In the genomic region with DNA sequence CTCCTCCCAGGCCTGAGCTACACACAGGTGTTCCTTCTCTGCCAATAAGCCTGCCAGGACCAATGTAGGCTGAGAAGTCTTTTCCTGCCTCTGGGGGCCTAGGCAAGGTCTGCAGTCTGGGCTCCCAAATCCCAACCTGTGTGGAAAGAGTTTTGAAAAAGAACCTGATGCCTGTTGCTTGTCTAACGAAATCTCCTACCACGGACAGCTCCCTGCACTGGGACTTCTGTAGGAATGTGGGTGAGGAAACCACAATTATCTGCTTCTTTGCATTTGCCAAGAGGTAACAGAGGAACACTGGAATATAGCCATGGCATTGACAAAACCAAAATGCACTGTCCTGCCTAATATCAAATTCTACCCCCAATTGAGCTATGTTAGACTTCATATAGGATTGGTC, we compare ENCODE assay signal across 13 cellular contexts.
DNase-seq lines count a peak whose midpoint lies in the region; TF ChIP-seq lines count a peak whose summit lies in the region.
"Had no signal": no experiment of that assay in that cellular context is flagged by ENCODE, and none has a peak within 500 bp of the region (broad histone marks: within the 10 kb centered on the region; RNA-seq: fewer than 3 reads in every experiment).

No MANE protein-coding gene starts in this region.

- no peaks in the 10 kb centered on the region for H3K36me3 ChIP-seq in A673 (ENCODE audit: insufficient read depth, low read length, poor library complexity, severe bottlenecking)
- H3K36me3 ChIP-seq in CD8-positive, alpha-beta memory T cell (ENCODE audit: insufficient read depth, low read length): no peaks in the 10 kb centered on the region
- H3K36me3 ChIP-seq: BE2C, colonic mucosa, uterus had no signal

- H3K36me3 Mint-ChIP-seq in HFFc6 (ENCODE audit: low read depth) (no peaks in the 10 kb centered on the region), osteocyte (ENCODE audit: unreplicated experiment) (no peaks in the 10 kb centered on the region)
- H3K36me3 Mint-ChIP-seq in CD8-positive, alpha-beta memory T cell: no peaks in the 10 kb centered on the region

- H3K27me3 Mint-ChIP-seq in HFFc6 (ENCODE audit: insufficient read depth): peaks cover 21% of the 10 kb centered on the region
- no peaks in the 10 kb centered on the region for H3K27me3 Mint-ChIP-seq in osteocyte (ENCODE audit: unreplicated experiment)
- peaks cover 11 to 16% of the 10 kb centered on the region in 2 donors for H3K27me3 Mint-ChIP-seq in CD8-positive, alpha-beta memory T cell

- no peak overlapping the region for H3K27ac ChIP-seq in A673 (ENCODE audit: low read depth, low read length, poor library complexity, severe bottlenecking)
- H3K27ac ChIP-seq in CD8-positive, alpha-beta memory T cell (ENCODE audit: low read depth, low read length): no peak overlapping the region
- H3K27ac ChIP-seq: colonic mucosa, uterus had no signal

- POLR2A ChIA-PET in A673 (lab: Charles Lee; ENCODE audit: low non-redundant PET): no interaction called here
- POLR2A ChIA-PET in CD8-positive, alpha-beta memory T cell (lab: Charles Lee): no interaction called here

- TF ChIP-seq CTCF in A673 (conservative IDR thresholded peaks at IDR 0.05; ENCODE audit: low read depth, low read length): no peak
- no peak for TF ChIP-seq CTCF in HFFc6 (IDR thresholded peaks at IDR 0.05)
- TF ChIP-seq CTCF in osteocyte (IDR thresholded peaks at IDR 0.05): no peak

- no TSS peak for BruUV-seq in A673 (replicated peaks; lab: Mats Ljungman, UMichigan)

- H3K9me3 ChIP-seq in A673 (ENCODE audit: low read depth, low read length, poor library complexity, severe bottlenecking): no peaks in the 10 kb centered on the region
- H3K9me3 ChIP-seq in CD8-positive, alpha-beta memory T cell (ENCODE audit: low read length): no peaks in the 10 kb centered on the region
- H3K9me3 ChIP-seq: colonic mucosa, uterus had no signal

- DNase-seq in A673 (ENCODE audit: low spot score) (peak; percentile 68), HFFc6 (peak; percentile 75), amniotic stem cell (lab: John Stamatoyannopoulos, UW) (peak; percentile 67), iPS DF 4.7 (ENCODE audit: extremely low read depth, low spot score) (peak; percentile 66), osteocyte (ENCODE audit: extremely low spot score, unreplicated experiment) (no peak)
- no peak for DNase-seq in effector CD4-positive, alpha-beta T cell
- no peak for DNase-seq in CD8-positive, alpha-beta memory T cell
- DNase-seq in NK-92 treated with Interleukin-12 subunit alpha and Interleukin-12 subunit beta, amount 100 ng/mL, for 24 hours (lab: John Stamatoyannopoulos, UW): no peak
- DNase-seq: activated T-cell treated with anti-CD3 and anti-CD28 coated beads, Interleukin-2, amount 50 U/mL, for 4 hours; BE2C; colonic mucosa; uterus had no signal

- intact Hi-C loops in A673 (cut with micrococcal nuclease; ENCODE audit: unreplicated experiment): no loop called here

- H3K4me1 Mint-ChIP-seq in HFFc6 (ENCODE audit: low read depth): peaks cover 38% of the 10 kb centered on the region
- H3K4me1 Mint-ChIP-seq in osteocyte (ENCODE audit: unreplicated experiment): no peaks in the 10 kb centered on the region
- H3K4me1 Mint-ChIP-seq in CD8-positive, alpha-beta memory T cell: no peaks in the 10 kb centered on the region

- CTCF ChIA-PET in A673 (lab: Charles Lee): no interaction called here
- CTCF ChIA-PET in CD8-positive, alpha-beta memory T cell (lab: Charles Lee): no interaction called here

- no peaks in the 10 kb centered on the region for H3K9me3 Mint-ChIP-seq in HFFc6
- no peaks in the 10 kb centered on the region for H3K9me3 Mint-ChIP-seq in osteocyte (ENCODE audit: unreplicated experiment)
- H3K9me3 Mint-ChIP-seq in CD8-positive, alpha-beta memory T cell: peaks cover 0 to 5% (median 0%) of the 10 kb centered on the region in 5 donors
- H3K9me3 Mint-ChIP-seq: activated T-cell treated with anti-CD3 and anti-CD28 coated beads, Interleukin-2, amount 50 U/mL, for 4 hours; T-helper 1 cell treated with Interleukin-12 subunit alpha and Interleukin-12 subunit beta and Interleukin-4 antibody, amounts not matched to agents 30 μg/mL and 1 μg/mL, for 36 hours had no signal

- no peaks in the 10 kb centered on the region for H3K27me3 ChIP-seq in A673 (replicated peaks; ENCODE audit: insufficient read depth, low read depth, low read length, poor library complexity)
- no peaks in the 10 kb centered on the region for H3K27me3 ChIP-seq in CD8-positive, alpha-beta memory T cell (ENCODE audit: insufficient read depth, low read length, poor library complexity, severe bottlenecking)
- H3K27me3 ChIP-seq: BE2C, colonic mucosa, uterus had no signal

- no peak overlapping the region for H3K4me3 Mint-ChIP-seq in HFFc6
- H3K4me3 Mint-ChIP-seq in osteocyte (ENCODE audit: unreplicated experiment): no peak overlapping the region
- no peak overlapping the region for H3K4me3 Mint-ChIP-seq in CD8-positive, alpha-beta memory T cell
- H3K4me3 Mint-ChIP-seq: activated T-cell treated with anti-CD3 and anti-CD28 coated beads, Interleukin-2, amount 50 U/mL, for 4 hours; T-helper 1 cell treated with Interleukin-12 subunit alpha and Interleukin-12 subunit beta and Interleukin-4 antibody, amounts not matched to agents 30 μg/mL and 1 μg/mL, for 36 hours had no signal

- no peaks in the 10 kb centered on the region for H3K4me1 ChIP-seq in A673 (ENCODE audit: insufficient read depth, low read length, poor library complexity, severe bottlenecking)
- H3K4me1 ChIP-seq in CD8-positive, alpha-beta memory T cell (ENCODE audit: insufficient read depth, low read length): no peaks in the 10 kb centered on the region
- H3K4me1 ChIP-seq: BE2C, colonic mucosa, uterus had no signal

- H3K4me3 ChIP-seq in A673 (ENCODE audit: low read depth, low read length, poor library complexity, severe bottlenecking): no peak overlapping the region
- no peak overlapping the region for H3K4me3 ChIP-seq in CD8-positive, alpha-beta memory T cell (ENCODE audit: low read length)
- H3K4me3 ChIP-seq: colonic mucosa, uterus had no signal

- H3K27ac Mint-ChIP-seq in HFFc6: no peak overlapping the region
- no peak overlapping the region for H3K27ac Mint-ChIP-seq in osteocyte (ENCODE audit: unreplicated experiment)
- no peak overlapping the region for H3K27ac Mint-ChIP-seq in CD8-positive, alpha-beta memory T cell
- H3K27ac Mint-ChIP-seq: T-helper 1 cell treated with Interleukin-12 subunit alpha and Interleukin-12 subunit beta and Interleukin-4 antibody, amounts not matched to agents 30 μg/mL and 1 μg/mL, for 36 hours had no signal

Comparison
In these comparisons a context has a peak if more than half of its experiments do, and no peak if none do; other contexts are left out.
1. DNase-seq: peak in A673 (single experiment), HFFc6 (single experiment), amniotic stem cell (single experiment) and iPS DF 4.7 (single experiment); none in osteocyte (single experiment), effector CD4-positive, alpha-beta T cell (single experiment), CD8-positive, alpha-beta memory T cell (0 of 5) and NK-92 treated with Interleukin-12 subunit alpha and Interleukin-12 subunit beta, amount 100 ng/mL, for 24 hours (single experiment).